In genomic region chr20:50341880-50342637, GRCh38 we compare ENCODE assay signal across 20 cellular contexts.
DNase-seq lines count a peak whose midpoint lies in the region; ATAC-seq lines count a peak whose summit lies in the region.
"Had no signal": no experiment of that assay in that cellular context is flagged by ENCODE, and none has a peak within 500 bp of the region (broad histone marks: within the 10 kb centered on the region; RNA-seq: fewer than 3 reads in every experiment).

No MANE protein-coding gene starts in this region.

- DNase-seq in activated CD4-positive, alpha-beta T cell treated with anti-CD3 and anti-CD28 coated beads, Interleukin-2, amount 10 ng/mL, durations not matched to agents 24 days and 14 days: no peak
- no peak for DNase-seq in activated CD4-positive, alpha-beta T cell treated with anti-CD3 and anti-CD28 coated beads, Interleukin-2, amount 50 U/mL, for 48 hours
- DNase-seq in DMS79 treated with DMSO at 0.1 percent for 48 hours (lab: John Stamatoyannopoulos, UW) (peak; percentile 88), NCI-H2171 (lab: John Stamatoyannopoulos, UW) (peak; percentile 39), memory B cell (ENCODE audit: low spot score in 2 of 2) (no peak), NK-92 (lab: John Stamatoyannopoulos, UW; ENCODE audit: unreplicated experiment) (no peak)
- DNase-seq: activated CD4-positive, alpha-beta T cell treated with anti-CD3 and anti-CD28 coated beads, Interleukin-2, amount 50 U/mL, for 1 hour; activated naive CD4-positive, alpha-beta T cell treated with Interleukin-2 at 50 U/mL for 16 hours; activated T-cell treated with anti-CD3 and anti-CD28 coated beads for 4 hours; DMS 273 treated with DMSO at 0.1 percent for 48 hours; glutamatergic neuron; KBM-7; NCI-H1048; NCI-H2227 treated with DMSO at 0.1 percent for 48 hours; occipital lobe; retina; SW 1271; testis had no signal

- H3K27ac Mint-ChIP-seq in activated CD4-positive, alpha-beta T cell treated with anti-CD3 and anti-CD28 coated beads, Interleukin-2, amount 10 ng/mL, durations not matched to agents 24 days and 14 days: peak overlapping the region; percentile 64
- no peak overlapping the region for H3K27ac Mint-ChIP-seq in memory B cell

- ATAC-seq in memory B cell (ENCODE audit: low read depth) (peak; percentile 59), HG02852 (IDR thresholded peaks at IDR 0.05; ENCODE audit: unreplicated experiment) (no peak), GM18861 (IDR thresholded peaks at IDR 0.05; ENCODE audit: unreplicated experiment) (no peak)

- intact Hi-C loops in activated CD4-positive, alpha-beta T cell treated with anti-CD3 and anti-CD28 coated beads, Interleukin-2, amount 10 ng/mL, durations not matched to agents 24 days and 14 days (cut with micrococcal nuclease): no loop called here

- peaks cover 73% of the 10 kb centered on the region for H3K4me1 Mint-ChIP-seq in activated CD4-positive, alpha-beta T cell treated with anti-CD3 and anti-CD28 coated beads, Interleukin-2, amount 10 ng/mL, durations not matched to agents 24 days and 14 days
- peaks cover 23% of the 10 kb centered on the region for H3K4me1 Mint-ChIP-seq in memory B cell

- no peaks in the 10 kb centered on the region for H3K27me3 Mint-ChIP-seq in activated CD4-positive, alpha-beta T cell treated with anti-CD3 and anti-CD28 coated beads, Interleukin-2, amount 10 ng/mL, durations not matched to agents 24 days and 14 days
- peaks cover 19% of the 10 kb centered on the region for H3K27me3 Mint-ChIP-seq in memory B cell

- H3K9me3 Mint-ChIP-seq in activated CD4-positive, alpha-beta T cell treated with anti-CD3 and anti-CD28 coated beads, Interleukin-2, amount 10 ng/mL, durations not matched to agents 24 days and 14 days: no peaks in the 10 kb centered on the region
- H3K9me3 Mint-ChIP-seq in memory B cell: no peaks in the 10 kb centered on the region

- no peak overlapping the region for H3K4me3 Mint-ChIP-seq in activated CD4-positive, alpha-beta T cell treated with anti-CD3 and anti-CD28 coated beads, Interleukin-2, amount 10 ng/mL, durations not matched to agents 24 days and 14 days
- no peak overlapping the region for H3K4me3 Mint-ChIP-seq in memory B cell

- no peaks in the 10 kb centered on the region for H3K36me3 Mint-ChIP-seq in activated CD4-positive, alpha-beta T cell treated with anti-CD3 and anti-CD28 coated beads, Interleukin-2, amount 10 ng/mL, durations not matched to agents 24 days and 14 days (ENCODE audit: low read depth)
- H3K36me3 Mint-ChIP-seq in memory B cell: no peaks in the 10 kb centered on the region

Comparison
In these comparisons a context has a peak if more than half of its experiments do, and no peak if none do; other contexts are left out.
1. DNase-seq: peak in DMS79 treated with DMSO at 0.1 percent for 48 hours (single experiment) and NCI-H2171 (single experiment); none in activated CD4-positive, alpha-beta T cell treated with anti-CD3 and anti-CD28 coated beads, Interleukin-2, amount 10 ng/mL, durations not matched to agents 24 days and 14 days (single experiment), activated CD4-positive, alpha-beta T cell treated with anti-CD3 and anti-CD28 coated beads, Interleukin-2, amount 50 U/mL, for 48 hours (0 of 2), memory B cell (0 of 2) and NK-92 (single experiment).